20 cellular contexts compared by ENCODE assay signal in the genomic region with DNA sequence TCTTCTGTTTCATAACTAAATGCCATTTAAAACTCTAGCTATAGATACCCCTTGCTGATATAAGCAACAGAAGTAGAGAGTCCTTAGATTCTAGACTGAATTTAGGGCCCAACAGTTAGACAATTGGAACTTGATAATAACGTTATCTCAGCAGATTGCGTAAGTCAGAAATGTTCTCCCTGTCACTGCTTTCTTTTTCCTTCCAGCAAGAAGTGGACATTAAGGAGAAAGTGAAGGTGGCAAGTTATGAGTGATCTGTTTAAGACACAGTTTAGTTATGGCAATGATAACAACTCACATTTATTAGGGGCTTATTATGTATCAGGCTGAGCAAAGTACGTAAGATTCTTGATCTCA. TPM values are rescaled to one million over a fixed set of nuclear protein-coding genes. Genes with fewer than 3 reads are reported as not detected.
DNase-seq lines count a peak whose midpoint lies in the region; ATAC-seq, FAIRE-seq and TF ChIP-seq lines count a peak whose summit lies in the region.
"Had no signal": no experiment of that assay in that cellular context is flagged by ENCODE, and none has a peak within 500 bp of the region (broad histone marks: within the 10 kb centered on the region; RNA-seq: fewer than 3 reads in every experiment).

No MANE protein-coding gene starts in this region.

- DNase-seq in T-helper 1 cell (no peak), Calu3 (no peak), HepG2 (ENCODE audit: low spot score) (no peak), HUDEP-2 (lab: John Stamatoyannopoulos, UW; ENCODE audit: unreplicated experiment in 76 of 76) (no peak), NCI-H2171 treated with DMSO at 0.1 percent for 48 hours (lab: John Stamatoyannopoulos, UW) (no peak)
- no peak for DNase-seq in activated T-helper 1 cell treated with anti-CD3 and anti-CD28 coated beads, Interleukin-12 subunit alpha, Interleukin-12 subunit beta, Interleukin-2, Interleukin-4 antibody, amounts not matched to agents 30 ng/mL and 10 ng/mL and 1 ng/mL, durations not matched to agents 14 hours and 24 hours and 36 hours (ENCODE audit: low spot score)
- DNase-seq: activated B cell treated with CpG ODN at 0.5 μM for 24 hours; activated effector memory CD4-positive, alpha-beta T cell treated with anti-CD3 and anti-CD28 coated beads, Interleukin-2, amount 50 U/mL, for 16 hours; left cardiac atrium; MV-4-11; naive thymus-derived CD8-positive, alpha-beta T cell; NCI-H1694 treated with DMSO at 0.1 percent for 48 hours; right cardiac atrium; T-helper 9 cell had no signal

- intact Hi-C loops in Calu3 (cut with micrococcal nuclease; ENCODE audit: unreplicated experiment) = no loop called here
- intact Hi-C loops in activated T-helper 1 cell treated with anti-CD3 and anti-CD28 coated beads, Interleukin-12 subunit alpha, Interleukin-12 subunit beta, Interleukin-2, Interleukin-4 antibody, amounts not matched to agents 30 ng/mL and 10 ng/mL and 1 ng/mL, durations not matched to agents 14 hours and 24 hours and 36 hours (cut with micrococcal nuclease) = loop anchor here (1.0 to 10.0 kb wide), 9 partner anchors 8 to 1128 kb away; a partner anchor contains a TSS
- intact Hi-C loops in HepG2 (cut with micrococcal nuclease; ENCODE audit: unreplicated experiment) = loop anchor here (10.0 kb wide), 1 partner anchor 782 kb away; a partner anchor contains a TSS

- BruUV-seq in Calu3 (replicated peaks; lab: Mats Ljungman, UMichigan) = no TSS peak
- BruUV-seq in HepG2 (replicated peaks; lab: Mats Ljungman, UMichigan) = no TSS peak

- H3K4me3 ChIP-seq in HepG2 (replicated peaks in 1 of 3; ENCODE audit: insufficient read depth in 1 of 3, low read depth in 2 of 3, low read length in 3 of 3) = no peak overlapping the region
- H3K4me3 ChIP-seq: ascending aorta had no signal

- peak overlapping the region; percentile 45; the same call in 1 of the 2 replicates for H3K4me2 ChIP-seq in HepG2 (ENCODE audit: low read depth, low read length)

- peaks cover 17% of the 10 kb centered on the region for H3K4me1 Mint-ChIP-seq in T-helper 1 cell treated with Interleukin-12 subunit alpha and Interleukin-12 subunit beta and Interleukin-4 antibody, amounts not matched to agents 30 μg/mL and 1 μg/mL, for 36 hours (ENCODE audit: low read depth)
- peaks cover 66% of the 10 kb centered on the region for H3K4me1 Mint-ChIP-seq in Calu3 (ENCODE audit: low read depth, unreplicated experiment)
- peaks cover 56% of the 10 kb centered on the region for H3K4me1 Mint-ChIP-seq in activated T-helper 1 cell treated with anti-CD3 and anti-CD28 coated beads, Interleukin-12 subunit alpha, Interleukin-12 subunit beta, Interleukin-2, Interleukin-4 antibody, amounts not matched to agents 30 ng/mL and 10 ng/mL and 1 ng/mL, durations not matched to agents 14 hours and 24 hours and 36 hours (ENCODE audit: low read depth)
- H3K4me1 Mint-ChIP-seq: activated B cell treated with CpG ODN at 0.5 μM for 24 hours, IgD-negative memory B cell had no signal

- H2AFZ ChIP-seq in HepG2 (ENCODE audit: low read length) = no peak overlapping the region

- H3K9me3 Mint-ChIP-seq in T-helper 1 cell treated with Interleukin-12 subunit alpha and Interleukin-12 subunit beta and Interleukin-4 antibody, amounts not matched to agents 30 μg/mL and 1 μg/mL, for 36 hours = no peaks in the 10 kb centered on the region
- H3K9me3 Mint-ChIP-seq in Calu3 (ENCODE audit: low read depth, unreplicated experiment) = no peaks in the 10 kb centered on the region
- no peaks in the 10 kb centered on the region for H3K9me3 Mint-ChIP-seq in activated T-helper 1 cell treated with anti-CD3 and anti-CD28 coated beads, Interleukin-12 subunit alpha, Interleukin-12 subunit beta, Interleukin-2, Interleukin-4 antibody, amounts not matched to agents 30 ng/mL and 10 ng/mL and 1 ng/mL, durations not matched to agents 14 hours and 24 hours and 36 hours
- H3K9me3 Mint-ChIP-seq: activated B cell treated with CpG ODN at 0.5 μM for 24 hours; IgD-negative memory B cell; naive thymus-derived CD8-positive, alpha-beta T cell had no signal

- H3K79me2 ChIP-seq in HepG2 (ENCODE audit: insufficient read depth, low read length) = no peaks in the 10 kb centered on the region

- TF ChIP-seq EP300 in HepG2 (IDR thresholded peaks at IDR 0.05; ENCODE audit: low read depth in 2 of 2, low read length in 2 of 2) = no peak
- no peak for TF ChIP-seq EP300 in HepG2 (CRISPR knock-in tag; IDR thresholded peaks at IDR 0.05; ENCODE audit: borderline replicate concordance)

- no peak for TF ChIP-seq RAD21 in HepG2 (CRISPR knock-in tag; IDR thresholded peaks at IDR 0.05)

- in situ Hi-C loops in HepG2 (cut with HindIII; ENCODE audit: extremely low pct_ligation_motif_present, low pct_unique_long_range_greater_than_20kb) = no loop called here

- no peak for FAIRE-seq in HepG2 (lab: Jason Lieb, UNC)
- FAIRE-seq: GM19239 had no signal

- H3K27me3 Mint-ChIP-seq in T-helper 1 cell treated with Interleukin-12 subunit alpha and Interleukin-12 subunit beta and Interleukin-4 antibody, amounts not matched to agents 30 μg/mL and 1 μg/mL, for 36 hours (ENCODE audit: low read depth) = peaks cover 4% of the 10 kb centered on the region
- H3K27me3 Mint-ChIP-seq in Calu3 (ENCODE audit: unreplicated experiment) = no peaks in the 10 kb centered on the region
- peaks cover 15% of the 10 kb centered on the region for H3K27me3 Mint-ChIP-seq in activated T-helper 1 cell treated with anti-CD3 and anti-CD28 coated beads, Interleukin-12 subunit alpha, Interleukin-12 subunit beta, Interleukin-2, Interleukin-4 antibody, amounts not matched to agents 30 ng/mL and 10 ng/mL and 1 ng/mL, durations not matched to agents 14 hours and 24 hours and 36 hours (ENCODE audit: insufficient read depth)

- no peaks in the 10 kb centered on the region for H3K9me3 ChIP-seq in HepG2 (ENCODE audit: low read length)
- H3K9me3 ChIP-seq: ascending aorta had no signal

- no peak overlapping the region for H3K9ac ChIP-seq in HepG2 (ENCODE audit: insufficient read depth, low read depth, low read length)

- CTCF ChIA-PET in Calu3 (lab: Charles Lee) (no interaction called here), HepG2 (lab: Yijun Ruan, JAX; ENCODE audit: low intra/inter-chr PET ratio, low total read pairs) (no interaction called here)

- POLR2A ChIA-PET in HepG2 (lab: Yijun Ruan, JAX) = no interaction called here

- no peaks in the 10 kb centered on the region for H3K36me3 ChIP-seq in HepG2 (replicated peaks in 1 of 2; ENCODE audit: control insufficient read depth in 1 of 2, insufficient read depth in 2 of 2, low read length in 2 of 2)
- H3K36me3 ChIP-seq: ascending aorta had no signal

- H4K20me1 ChIP-seq in HepG2 (ENCODE audit: insufficient read depth, low read length) = no peaks in the 10 kb centered on the region

- no peak overlapping the region for H3K4me3 Mint-ChIP-seq in T-helper 1 cell treated with Interleukin-12 subunit alpha and Interleukin-12 subunit beta and Interleukin-4 antibody, amounts not matched to agents 30 μg/mL and 1 μg/mL, for 36 hours
- H3K4me3 Mint-ChIP-seq in Calu3 (ENCODE audit: low read depth, unreplicated experiment) = peak overlapping the region; percentile 19
- peak overlapping the region; percentile 11 for H3K4me3 Mint-ChIP-seq in activated T-helper 1 cell treated with anti-CD3 and anti-CD28 coated beads, Interleukin-12 subunit alpha, Interleukin-12 subunit beta, Interleukin-2, Interleukin-4 antibody, amounts not matched to agents 30 ng/mL and 10 ng/mL and 1 ng/mL, durations not matched to agents 14 hours and 24 hours and 36 hours
- H3K4me3 Mint-ChIP-seq: activated B cell treated with CpG ODN at 0.5 μM for 24 hours; IgD-negative memory B cell; naive thymus-derived CD8-positive, alpha-beta T cell had no signal

- H3K27ac ChIP-seq in HepG2 (ENCODE audit: extremely low read length, insufficient read depth, low read length) = no peak overlapping the region
- H3K27ac ChIP-seq: ascending aorta, HL-60 had no signal

- ATAC-seq in HepG2 = no peak
- ATAC-seq in esophagus mucosa = no peak
- ATAC-seq: left cardiac atrium; naive thymus-derived CD8-positive, alpha-beta T cell; right cardiac atrium had no signal

- WGBS in HepG2 (ENCODE audit: low lambda C conversion rate) = 39% methylated on average over 3 of the region's 3 CpGs

- H3K4me1 ChIP-seq in HepG2 (ENCODE audit: insufficient read depth, low read length) = peaks cover 43% of the 10 kb centered on the region

- no peaks in the 10 kb centered on the region for H3K27me3 ChIP-seq in HepG2 (ENCODE audit: control insufficient read depth in 1 of 2, insufficient read depth in 2 of 2, low read length in 2 of 2)
- H3K27me3 ChIP-seq: ascending aorta had no signal

- H3K27ac Mint-ChIP-seq in T-helper 1 cell treated with Interleukin-12 subunit alpha and Interleukin-12 subunit beta and Interleukin-4 antibody, amounts not matched to agents 30 μg/mL and 1 μg/mL, for 36 hours = peak overlapping the region; percentile 17
- peak overlapping the region; percentile 28 for H3K27ac Mint-ChIP-seq in Calu3 (ENCODE audit: unreplicated experiment)
- peak overlapping the region; percentile 76 for H3K27ac Mint-ChIP-seq in activated T-helper 1 cell treated with anti-CD3 and anti-CD28 coated beads, Interleukin-12 subunit alpha, Interleukin-12 subunit beta, Interleukin-2, Interleukin-4 antibody, amounts not matched to agents 30 ng/mL and 10 ng/mL and 1 ng/mL, durations not matched to agents 14 hours and 24 hours and 36 hours
- H3K27ac Mint-ChIP-seq: activated B cell treated with CpG ODN at 0.5 μM for 24 hours; IgD-negative memory B cell; naive thymus-derived CD8-positive, alpha-beta T cell had no signal

- TF ChIP-seq CTCF in Calu3 (IDR thresholded peaks at IDR 0.05; ENCODE audit: unreplicated experiment) (no peak), HepG2 (CRISPR knock-in tag; IDR thresholded peaks at IDR 0.05) (no peak)

- no peak for TF ChIP-seq POLR2A in HepG2 (IDR thresholded peaks at IDR 0.05; ENCODE audit: insufficient read depth in 1 of 2, low read depth in 2 of 2, low read length in 2 of 2)

- H3K36me3 Mint-ChIP-seq in T-helper 1 cell treated with Interleukin-12 subunit alpha and Interleukin-12 subunit beta and Interleukin-4 antibody, amounts not matched to agents 30 μg/mL and 1 μg/mL, for 36 hours (ENCODE audit: low read depth) = no peaks in the 10 kb centered on the region
- peaks cover 9% of the 10 kb centered on the region for H3K36me3 Mint-ChIP-seq in Calu3 (ENCODE audit: insufficient read depth, unreplicated experiment)
- no peaks in the 10 kb centered on the region for H3K36me3 Mint-ChIP-seq in activated T-helper 1 cell treated with anti-CD3 and anti-CD28 coated beads, Interleukin-12 subunit alpha, Interleukin-12 subunit beta, Interleukin-2, Interleukin-4 antibody, amounts not matched to agents 30 ng/mL and 10 ng/mL and 1 ng/mL, durations not matched to agents 14 hours and 24 hours and 36 hours (ENCODE audit: low read depth)
- H3K36me3 Mint-ChIP-seq: IgD-negative memory B cell; naive thymus-derived CD8-positive, alpha-beta T cell had no signal

RNA-seq across cellular contexts. Expression of a gene that starts 6.9 kb away (rescaled TPM):
- total RNA-seq in Calu3 (2022) = 72.5 and 90.8 TPM in 2 replicates
- 3.3 and 4.0 TPM in 2 replicates for total RNA-seq in activated T-helper 1 cell treated with anti-CD3 and anti-CD28 coated beads, Interleukin-12 subunit alpha, Interleukin-12 subunit beta, Interleukin-2, Interleukin-4 antibody, amounts not matched to agents 30 ng/mL and 10 ng/mL and 1 ng/mL, durations not matched to agents 14 hours and 24 hours and 36 hours
- 0.02 TPM in 1 of 2 replicates, not detected in the other for total RNA-seq in HepG2 (2016; rRNA removed; fragmentation: Illumina TruSeq; extraction: Trizol)
- total RNA-seq in HepG2 (2016; cell fraction: cytosol; rRNA removed; fragmentation: Illumina TruSeq; extraction: Trizol; ENCODE audit: low read depth) = 0.53 and 0.61 TPM in 2 replicates
- 0.07 and 0.15 TPM in 2 replicates for total RNA-seq in HepG2 (2016; cell fraction: insoluble cytoplasmic fraction; rRNA removed; fragmentation: Illumina TruSeq; extraction: Trizol)
- 0.14 and 0.40 TPM in 2 replicates for total RNA-seq in HepG2 (2016; cell fraction: membrane; rRNA removed; fragmentation: Illumina TruSeq; extraction: Trizol)
- total RNA-seq in HepG2 (2016; cell fraction: nucleus; rRNA removed; fragmentation: Illumina TruSeq; extraction: Trizol) = 0.25 TPM in 1 of 2 replicates, not detected in the other
- polyA plus RNA-seq in HepG2 (2011; rRNA removed) = 0.13 and 0.17 TPM in 2 replicates
- polyA plus RNA-seq in HepG2 (2011; cell fraction: cytosol; rRNA removed) = 0.03 and 0.04 TPM in 2 replicates
- polyA plus RNA-seq in HepG2 (2011; cell fraction: nucleus; rRNA removed) = 0.50 and 0.66 TPM in 2 replicates
- 0.47 and 0.68 TPM in 2 replicates for polyA plus RNA-seq in HepG2 (2012)
- not detected in 2 replicates for polyA plus RNA-seq in HepG2 (2016; cell fraction: cytosol; fragmentation: Illumina TruSeq; extraction: Trizol; ENCODE audit: low read depth)
- polyA plus RNA-seq in HepG2 (2016; cell fraction: insoluble cytoplasmic fraction; fragmentation: Illumina TruSeq; extraction: Trizol; ENCODE audit: low read depth) = 0.10 TPM in 1 of 2 replicates, not detected in the other
- polyA plus RNA-seq in HepG2 (2016; cell fraction: membrane; fragmentation: Illumina TruSeq; extraction: Trizol; ENCODE audit: low read depth) = not detected in 2 replicates
- not detected in 2 replicates for polyA plus RNA-seq in HepG2 (2016; cell fraction: nucleus; fragmentation: Illumina TruSeq; extraction: Trizol; ENCODE audit: insufficient read depth, low read depth)
- 2.3 and 31.4 TPM in 2 replicates for polyA minus RNA-seq in HepG2 (2011; rRNA and poly(A)+ RNA removed; ENCODE audit: low replicate concordance)
- polyA minus RNA-seq in HepG2 (2011; cell fraction: cytosol; rRNA and poly(A)+ RNA removed) = 0.30 TPM in 1 of 2 replicates, not detected in the other
- 3.9 and 4.0 TPM in 2 replicates for polyA minus RNA-seq in HepG2 (2011; cell fraction: nucleus; rRNA and poly(A)+ RNA removed)
- 1.0 TPM for total RNA-seq in esophagus mucosa
- polyA plus RNA-seq: IgD-negative memory B cell had no signal

Comparison
In these comparisons a context has a peak if more than half of its experiments do, and no peak if none do; other contexts are left out.
1. H3K27ac Mint-ChIP-seq: peak in every context shown above with its lines; median percentile 76 in activated T-helper 1 cell treated with anti-CD3 and anti-CD28 coated beads, Interleukin-12 subunit alpha, Interleukin-12 subunit beta, Interleukin-2, Interleukin-4 antibody, amounts not matched to agents 30 ng/mL and 10 ng/mL and 1 ng/mL, durations not matched to agents 14 hours and 24 hours and 36 hours; 28 in Calu3; 17 in T-helper 1 cell treated with Interleukin-12 subunit alpha and Interleukin-12 subunit beta and Interleukin-4 antibody, amounts not matched to agents 30 μg/mL and 1 μg/mL, for 36 hours.
2. RNA of a gene that starts 6.9 kb away (total RNA-seq): 72.5 to 90.8 TPM in Calu3; 3.3 to 4.0 TPM in activated T-helper 1 cell treated with anti-CD3 and anti-CD28 coated beads, Interleukin-12 subunit alpha, Interleukin-12 subunit beta, Interleukin-2, Interleukin-4 antibody, amounts not matched to agents 30 ng/mL and 10 ng/mL and 1 ng/mL, durations not matched to agents 14 hours and 24 hours and 36 hours, 1.0 TPM in esophagus mucosa (single experiment) and 0.02 to 0.61 TPM in HepG2; every median in the first group is over 10 times any median in the second.